Comparison of ENCODE assay signal across 1 cellular context in genomic region chr16:12600116-12600515, GRCh38.
TF ChIP-seq lines count a peak whose summit lies in the region.

No MANE protein-coding gene starts in this region.

TF ChIP-seq in HepG2, 621 proteins besides CTCF, POLR2A, EP300 and RAD21 (continued from another document):
- no peak for TF ChIP-seq ZNF432 (CRISPR knock-in tag; IDR thresholded peaks at IDR 0.05; ENCODE audit: borderline replicate concordance)
- TF ChIP-seq, protein P1, sequence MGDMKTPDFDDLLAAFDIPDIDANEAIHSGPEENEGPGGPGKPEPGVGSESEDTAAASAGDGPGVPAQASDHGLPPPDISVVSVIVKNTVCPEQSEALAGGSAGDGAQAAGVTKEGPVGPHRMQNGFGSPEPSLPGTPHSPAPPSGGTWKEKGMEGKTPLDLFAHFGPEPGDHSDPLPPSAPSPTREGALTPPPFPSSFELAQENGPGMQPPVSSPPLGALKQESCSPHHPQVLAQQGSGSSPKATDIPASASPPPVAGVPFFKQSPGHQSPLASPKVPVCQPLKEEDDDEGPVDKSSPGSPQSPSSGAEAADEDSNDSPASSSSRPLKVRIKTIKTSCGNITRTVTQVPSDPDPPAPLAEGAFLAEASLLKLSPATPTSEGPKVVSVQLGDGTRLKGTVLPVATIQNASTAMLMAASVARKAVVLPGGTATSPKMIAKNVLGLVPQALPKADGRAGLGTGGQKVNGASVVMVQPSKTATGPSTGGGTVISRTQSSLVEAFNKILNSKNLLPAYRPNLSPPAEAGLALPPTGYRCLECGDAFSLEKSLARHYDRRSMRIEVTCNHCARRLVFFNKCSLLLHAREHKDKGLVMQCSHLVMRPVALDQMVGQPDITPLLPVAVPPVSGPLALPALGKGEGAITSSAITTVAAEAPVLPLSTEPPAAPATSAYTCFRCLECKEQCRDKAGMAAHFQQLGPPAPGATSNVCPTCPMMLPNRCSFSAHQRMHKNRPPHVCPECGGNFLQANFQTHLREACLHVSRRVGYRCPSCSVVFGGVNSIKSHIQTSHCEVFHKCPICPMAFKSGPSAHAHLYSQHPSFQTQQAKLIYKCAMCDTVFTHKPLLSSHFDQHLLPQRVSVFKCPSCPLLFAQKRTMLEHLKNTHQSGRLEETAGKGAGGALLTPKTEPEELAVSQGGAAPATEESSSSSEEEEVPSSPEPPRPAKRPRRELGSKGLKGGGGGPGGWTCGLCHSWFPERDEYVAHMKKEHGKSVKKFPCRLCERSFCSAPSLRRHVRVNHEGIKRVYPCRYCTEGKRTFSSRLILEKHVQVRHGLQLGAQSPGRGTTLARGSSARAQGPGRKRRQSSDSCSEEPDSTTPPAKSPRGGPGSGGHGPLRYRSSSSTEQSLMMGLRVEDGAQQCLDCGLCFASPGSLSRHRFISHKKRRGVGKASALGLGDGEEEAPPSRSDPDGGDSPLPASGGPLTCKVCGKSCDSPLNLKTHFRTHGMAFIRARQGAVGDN (CRISPR knock-in tag; IDR thresholded peaks at IDR 0.05), result peak; percentile 21; the same call in 1 of the 2 replicates
